Comparison of ENCODE assay signal across 10 cellular contexts in the genomic region with DNA sequence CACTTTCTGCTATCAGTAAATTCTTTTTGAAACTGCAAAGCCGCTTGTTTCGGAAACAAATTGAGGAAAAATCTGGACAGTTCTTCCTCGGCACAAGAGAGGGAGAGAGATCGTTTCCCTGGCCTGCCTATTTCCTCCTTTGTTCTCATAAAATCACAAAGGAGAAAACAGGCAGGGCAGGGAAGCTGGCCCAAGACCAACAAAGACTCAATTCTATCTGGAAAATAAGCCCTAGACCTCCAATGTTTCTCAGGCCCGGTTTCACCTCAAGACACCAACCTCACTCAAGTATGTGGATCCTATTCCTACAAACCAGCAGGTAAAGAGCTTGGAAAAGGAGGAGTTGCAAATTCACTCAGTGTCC. TPM values are rescaled to one million over a fixed set of nuclear protein-coding genes. Genes with fewer than 3 reads are reported as not detected.
DNase-seq lines count a peak whose midpoint lies in the region; ATAC-seq and TF ChIP-seq lines count a peak whose summit lies in the region.
"Had no signal": no experiment of that assay in that cellular context is flagged by ENCODE, and none has a peak within 500 bp of the region (broad histone marks: within the 10 kb centered on the region; RNA-seq: fewer than 3 reads in every experiment).

No MANE protein-coding gene starts in this region.

- no peaks in the 10 kb centered on the region for H3K9me2 ChIP-seq in PC-3 (replicated peaks; ENCODE audit: low read length)

- H3K9me3 ChIP-seq in PC-3 (ENCODE audit: low read length): no peaks in the 10 kb centered on the region

- POLR2A ChIA-PET in PC-3 (lab: Charles Lee; ENCODE audit: unreplicated experiment): no interaction called here

- H3K4me1 ChIP-seq in PC-3 (ENCODE audit: insufficient read depth, low read length): peaks cover 8% of the 10 kb centered on the region; the same call in 1 of the 2 replicates

- no peak overlapping the region for H3K4me2 ChIP-seq in PC-3 (ENCODE audit: low read length)

- TF ChIP-seq CTCF in PC-3 (conservative IDR thresholded peaks at IDR 0.05; ENCODE audit: low read depth, low read length): no peak
- no peak for TF ChIP-seq CTCF in fibroblast of the aortic adventitia (IDR thresholded peaks at IDR 0.05; ENCODE audit: insufficient read depth, low read length)

- ATAC-seq in PC-3 (peak; percentile 44), HG03342 (IDR thresholded peaks at IDR 0.05; ENCODE audit: unreplicated experiment) (no peak), HG02642 (IDR thresholded peaks at IDR 0.05; ENCODE audit: poor library complexity, unreplicated experiment) (no peak), GM18519 (IDR thresholded peaks at IDR 0.05; ENCODE audit: low FRiP score, unreplicated experiment) (no peak)
- ATAC-seq: activated T-cell treated with anti-CD3 and anti-CD28 coated beads, Interleukin-2, amount 50 U/mL, for 4 hours had no signal

- H3K79me2 ChIP-seq in PC-3 (ENCODE audit: low read length): peaks cover 84% of the 10 kb centered on the region

- no peaks in the 10 kb centered on the region for H3K27me3 ChIP-seq in PC-3 (ENCODE audit: low read length)

- H4K20me1 ChIP-seq in PC-3 (ENCODE audit: low read length): 0 out of 2 replicates have a peak, but pooled peaks cover 16% of the 10 kb centered on the region

- no peaks in the 10 kb centered on the region for H3F3A ChIP-seq in PC-3 (ENCODE audit: low read length, unreplicated experiment)

- H3K4me3 ChIP-seq in PC-3 (ENCODE audit: low read length) (no peak overlapping the region), fibroblast of the aortic adventitia (ENCODE audit: low read depth, low read length) (no peak overlapping the region)

- H2AFZ ChIP-seq in PC-3 (ENCODE audit: low read length): no peak overlapping the region

- intact Hi-C loops in PC-3 (cut with micrococcal nuclease): loop anchor here (1.0 to 2.0 kb wide), 2 partner anchors 12 to 15 kb away; no protein-coding TSS in a partner anchor

- no peak overlapping the region for H3K27ac ChIP-seq in PC-3 (ENCODE audit: low read length)

- H3K36me3 ChIP-seq in PC-3 (ENCODE audit: low read depth, low read length): peaks cover 2% of the 10 kb centered on the region

- no peak overlapping the region for H3K9ac ChIP-seq in PC-3 (ENCODE audit: low read length)

- DNase-seq in Ammon's horn (ENCODE audit: low spot score) (peak; percentile 48), PC-3 (peak; percentile 6), fibroblast of the aortic adventitia (ENCODE audit: low read depth) (peak; percentile 41), pons (ENCODE audit: low spot score) (peak; percentile 80), CD1c-positive myeloid dendritic cell (ENCODE audit: extremely low spot score) (no peak)
- DNase-seq: activated T-cell treated with anti-CD3 and anti-CD28 coated beads, Interleukin-2, amount 50 U/mL, for 4 hours; stimulated activated CD4-positive, alpha-beta T cell treated with anti-CD3 and anti-CD28 coated beads, Interleukin-2, amount 100 ng/mL, for 24 hours had no signal

- no TSS peak for BruUV-seq in PC-3 (replicated peaks; lab: Mats Ljungman, UMichigan)

- CTCF ChIA-PET in PC-3 (lab: Charles Lee): interaction anchor here (0.6 kb wide), 1 partner anchor 26 kb away, joined by 3 read pairs; no protein-coding TSS in a partner anchor

RNA-seq across cellular contexts. Expression of gene DICER1, which starts 19.5 kb away (rescaled TPM):
- total RNA-seq in PC-3 (2014; rRNA removed) (29.9 and 36.3 TPM in 2 replicates), fibroblast of the aortic adventitia (ENCODE audit: low replicate concordance) (46.6 and 106 TPM in 2 replicates)
